ENCODE assay signal across 33 cellular contexts in genomic region chr5:162929104-162929503, GRCh38.
"Had no signal": no experiment of that assay in that cellular context is flagged by ENCODE, and none has a peak within 500 bp of the region (broad histone marks: within the 10 kb centered on the region; RNA-seq: fewer than 3 reads in every experiment).

No MANE protein-coding gene starts in this region.

- H3K36me3 ChIP-seq: MG63 had no signal

- H3K9me3 ChIP-seq: MG63 had no signal

- H3K27me3 ChIP-seq: MG63 had no signal

- H3K4me3 ChIP-seq: MG63 had no signal

- DNase-seq: Karpas-422, Kasumi-1, MG63, MM.1S, MV-4-11, NCI-H1048, NCI-H1092, NCI-H1092 treated with DMSO at 0.1 percent for 48 hours, NCI-H1105, NCI-H1105 treated with DMSO at 0.1 percent for 48 hours, NCI-H1417 treated with DMSO at 0.1 percent for 48 hours, NCI-H1436, NCI-H1436 treated with DMSO at 0.1 percent for 48 hours, NCI-H146, NCI-H1694, NCI-H1694 treated with DMSO at 0.1 percent for 48 hours, NCI-H187, NCI-H187 treated with DMSO at 0.1 percent for 48 hours, NCI-H1930, NCI-H2029, NCI-H2029 treated with DMSO at 0.1 percent for 48 hours, NCI-H2081, NCI-H2081 treated with DMSO at 0.1 percent for 48 hours, NCI-H2107, NCI-H2171, NCI-H2171 treated with DMSO at 0.1 percent for 48 hours, NCI-H2227 treated with DMSO at 0.1 percent for 48 hours, NCI-H226, NCI-H345, NCI-H446, NCI-H446 treated with DMSO at 0.1 percent for 48 hours, NCI-H510A treated with DMSO at 0.1 percent for 48 hours, NCI-H524 had no signal
